ENCODE assay signal across 10 cellular contexts in the genomic region with DNA sequence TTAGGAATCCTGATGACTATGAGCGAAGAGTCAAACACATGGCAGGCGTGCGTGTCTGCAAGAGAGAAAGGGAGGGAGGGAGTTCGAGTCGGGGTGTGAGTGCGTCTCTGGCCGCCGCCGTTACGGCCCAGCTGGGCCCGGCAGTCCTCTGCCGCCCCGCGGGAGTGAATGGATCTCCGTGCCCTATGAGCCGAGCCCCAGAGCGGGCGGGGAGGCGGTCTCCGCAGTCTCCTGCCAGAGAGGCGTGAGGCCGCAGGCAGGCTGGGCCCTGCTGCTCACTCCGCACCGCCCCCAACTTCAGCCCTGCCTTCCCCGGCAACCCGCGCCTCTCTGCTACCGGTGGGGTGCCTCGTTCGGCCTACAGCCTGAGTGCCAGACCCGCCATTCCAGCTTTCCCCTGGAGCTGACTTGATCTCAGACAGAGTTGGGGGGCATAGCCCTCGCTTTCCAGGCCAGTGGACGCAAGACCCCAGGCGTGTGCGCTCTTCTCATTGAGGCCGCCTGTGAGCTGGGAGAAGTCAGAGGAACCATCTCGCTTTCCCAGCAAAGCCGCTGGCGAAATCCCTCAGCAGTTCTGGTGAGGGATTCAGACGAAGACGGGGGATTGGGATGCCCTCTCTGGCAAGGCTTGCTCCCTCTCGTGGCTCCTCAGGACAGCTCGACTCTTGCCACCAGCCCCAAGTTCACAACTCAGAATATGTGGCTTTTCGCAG. TPM values are rescaled to one million over a fixed set of nuclear protein-coding genes. Genes with fewer than 3 reads are reported as not detected.
A peak's percentile ranks its signal among the peaks of the same experiment; 100 is the strongest.
DNase-seq lines count a peak whose midpoint lies in the region; ATAC-seq and TF ChIP-seq lines count a peak whose summit lies in the region.
"Had no signal": no experiment of that assay in that cellular context is flagged by ENCODE, and none has a peak within 500 bp of the region (broad histone marks: within the 10 kb centered on the region; RNA-seq: fewer than 3 reads in every experiment).

No MANE protein-coding gene starts in this region.

- CTCF ChIA-PET in CD4-positive, alpha-beta memory T cell (lab: Charles Lee; ENCODE audit: partially characterized antibody): no interaction called here

- no peaks in the 10 kb centered on the region for H3K36me3 ChIP-seq in CD4-positive, alpha-beta memory T cell (ENCODE audit: insufficient read depth, low read length)
- no peaks in the 10 kb centered on the region for H3K36me3 ChIP-seq in brain microvascular endothelial cell (replicated peaks)
- H3K36me3 ChIP-seq: neutrophil had no signal

- POLR2A ChIA-PET in CD4-positive, alpha-beta memory T cell (lab: Charles Lee; ENCODE audit: partially characterized antibody): no interaction called here

- no peaks in the 10 kb centered on the region for H3K27me3 ChIP-seq in CD4-positive, alpha-beta memory T cell (ENCODE audit: insufficient read depth, low read length)
- H3K27me3 ChIP-seq in brain microvascular endothelial cell (replicated peaks): no peaks in the 10 kb centered on the region

- TF ChIP-seq CTCF in brain microvascular endothelial cell (IDR thresholded peaks at IDR 0.05; ENCODE audit: low read depth, low read length, missing control alignments): peak; percentile 50

- H3K4me1 Mint-ChIP-seq in CD4-positive, alpha-beta memory T cell: peaks cover 4 to 19% (median 7%) of the 10 kb centered on the region in 4 donors

- intact Hi-C loops in CD4-positive, alpha-beta memory T cell (cut with micrococcal nuclease): no loop called here

- in situ Hi-C loops in brain microvascular endothelial cell (cut with HindIII; ENCODE audit: low pct_ligation_motif_present, low sequenced_read_pairs): no loop called here

- DNase-seq in CD4-positive, alpha-beta memory T cell: no peak
- peak; percentile 78 for DNase-seq in M059J (ENCODE audit: low read depth)
- DNase-seq in brain microvascular endothelial cell: peak; percentile 19
- DNase-seq in putamen (ENCODE audit: low spot score): peak; percentile 50
- no peak for DNase-seq in NCI-H187 treated with DMSO at 0.1 percent for 48 hours (lab: John Stamatoyannopoulos, UW)
- no peak for DNase-seq in GM19240 (ENCODE audit: insufficient read length, low spot score)

- peak overlapping the region; percentile 67 to 81 (median 74) for H3K4me3 Mint-ChIP-seq in CD4-positive, alpha-beta memory T cell

- H3K27ac ChIP-seq in CD4-positive, alpha-beta memory T cell (ENCODE audit: low read depth, low read length): no peak overlapping the region
- no peak overlapping the region for H3K27ac ChIP-seq in brain microvascular endothelial cell
- H3K27ac ChIP-seq: HL-60, neutrophil had no signal

- peaks cover 4 to 5% of the 10 kb centered on the region in 2 donors for H3K27me3 Mint-ChIP-seq in CD4-positive, alpha-beta memory T cell

- no peaks in the 10 kb centered on the region for H3K9me3 ChIP-seq in CD4-positive, alpha-beta memory T cell (ENCODE audit: control insufficient read depth in 1 of 2, low read length in 2 of 2)
- H3K9me3 ChIP-seq: neutrophil had no signal

- H3K4me1 ChIP-seq in CD4-positive, alpha-beta memory T cell (ENCODE audit: insufficient read depth, low read length): no peaks in the 10 kb centered on the region

- H3K4me3 ChIP-seq in CD4-positive, alpha-beta memory T cell (ENCODE audit: low read length in 2 of 2): no peak overlapping the region
- peak overlapping the region; percentile 59 for H3K4me3 ChIP-seq in brain microvascular endothelial cell (ENCODE audit: low read depth, low read length)
- peak overlapping the region; percentile 53 for H3K4me3 ChIP-seq in iPS-11a (ENCODE audit: low read depth, low read length)

- peak overlapping the region in 1 of 7 donors; percentile 48 for H3K27ac Mint-ChIP-seq in CD4-positive, alpha-beta memory T cell

- no peaks in the 10 kb centered on the region for H3K9me3 Mint-ChIP-seq in CD4-positive, alpha-beta memory T cell

- H3K36me3 Mint-ChIP-seq in CD4-positive, alpha-beta memory T cell: peaks cover 0 to 1% of the 10 kb centered on the region in 2 donors

- ATAC-seq in GM21360 (IDR thresholded peaks at IDR 0.05; ENCODE audit: unreplicated experiment): no peak

RNA-seq across cellular contexts. Expression of a gene that starts 1.4 kb away (rescaled TPM):
- total RNA-seq in CD4-positive, alpha-beta memory T cell: under 1 TPM; 0.19 to 0.35 TPM
- polyA plus RNA-seq in CD4-positive, alpha-beta memory T cell: under 1 TPM in 1 of 2 donors, not detected in 1; 0.07 TPM
- total RNA-seq in M059J (2014; rRNA removed; shearing (Covaris generic)): 56.5 and 78.7 TPM in 2 replicates

Comparison
In these comparisons a context has a peak if more than half of its experiments do, and no peak if none do; other contexts are left out.
1. DNase-seq: peak in M059J (single experiment), brain microvascular endothelial cell (single experiment) and putamen (single experiment); none in CD4-positive, alpha-beta memory T cell (0 of 5), NCI-H187 treated with DMSO at 0.1 percent for 48 hours (single experiment) and GM19240 (single experiment).
2. H3K4me3 ChIP-seq: peak in brain microvascular endothelial cell (single experiment) and iPS-11a (single experiment); none in CD4-positive, alpha-beta memory T cell (0 of 2).
3. RNA of a gene that starts 1.4 kb away (total RNA-seq): 56.5 to 78.7 TPM in M059J; 0.19 to 0.35 TPM in CD4-positive, alpha-beta memory T cell; every median in the first group is over 10 times any median in the second.